ENCODE assay signal across 23 cellular contexts in genomic region chr2:190167702-190168101, GRCh38.
DNase-seq lines count a peak whose midpoint lies in the region; ATAC-seq, FAIRE-seq and TF ChIP-seq lines count a peak whose summit lies in the region.
"Had no signal": no experiment of that assay in that cellular context is flagged by ENCODE, and none has a peak within 500 bp of the region (broad histone marks: within the 10 kb centered on the region; RNA-seq: fewer than 3 reads in every experiment).

No MANE protein-coding gene starts in this region.

- H3K4me2 ChIP-seq in HepG2 (ENCODE audit: low read depth, low read length): no peak overlapping the region
- H3K4me2 ChIP-seq: A549; BLaER1 treated with 17β-estradiol and CSF1 and Interleukin-3, amounts not matched to agents 10 nM and 100 nM had no signal

- 49% methylated on average over 4 of the region's 5 CpGs for WGBS in HepG2 (ENCODE audit: low lambda C conversion rate)
- WGBS in right lobe of liver (ENCODE audit: insufficient coverage, low coverage, low lambda C conversion rate, missing lambda C conversion rate): 92% methylated on average over 2 of the region's 5 CpGs
- 95 to 100% methylated on average over 2 to 5 of the region's 5 CpGs for WGBS in endodermal cell (ENCODE audit: insufficient coverage in 1 of 2, insufficient read length in 1 of 2), 2 experiments

- no peak for FAIRE-seq in HepG2 (lab: Jason Lieb, UNC)
- FAIRE-seq: A549, D721Med, GM12878, GM12892, GM18507, GM19239 had no signal

- H3K4me1 Mint-ChIP-seq in endodermal cell: peaks cover 21% of the 10 kb centered on the region
- H3K4me1 Mint-ChIP-seq: B cell had no signal

- no peak overlapping the region for H2AFZ ChIP-seq in HepG2 (ENCODE audit: low read length)

- intact Hi-C loops in HepG2 (cut with micrococcal nuclease; ENCODE audit: unreplicated experiment) (no loop called here), right lobe of liver (cut with DNase I) (no loop called here)

- in situ Hi-C loops in HepG2 (cut with HindIII; ENCODE audit: extremely low pct_ligation_motif_present, low pct_unique_long_range_greater_than_20kb): no loop called here

- H3K9ac ChIP-seq in HepG2 (ENCODE audit: insufficient read depth, low read depth, low read length) (no peak overlapping the region), endodermal cell (ENCODE audit: extremely low read depth, low read length, poor library complexity, severe bottlenecking) (no peak overlapping the region)
- H3K9ac ChIP-seq: BLaER1 treated with 17β-estradiol and CSF1 and Interleukin-3, amounts not matched to agents 10 nM and 100 nM had no signal

- BruUV-seq in HepG2 (replicated peaks; lab: Mats Ljungman, UMichigan): no TSS peak

- CTCF ChIA-PET in HepG2 (lab: Yijun Ruan, JAX; ENCODE audit: low intra/inter-chr PET ratio, low total read pairs): no interaction called here

- peaks cover 31% of the 10 kb centered on the region for H3K9me3 Mint-ChIP-seq in endodermal cell

- H3K4me3 ChIP-seq in HepG2 (replicated peaks in 1 of 3; ENCODE audit: insufficient read depth in 1 of 3, low read depth in 2 of 3, low read length in 3 of 3) (no peak overlapping the region), right lobe of liver (no peak overlapping the region), endodermal cell (ENCODE audit: low read length) (peak overlapping the region; percentile 47)
- H3K4me3 ChIP-seq: A549; BLaER1 treated with 17β-estradiol and CSF1 and Interleukin-3, amounts not matched to agents 10 nM and 100 nM; GM12878 had no signal

- TF ChIP-seq CTCF in HepG2 (CRISPR knock-in tag; IDR thresholded peaks at IDR 0.05) (peak; percentile 17), right lobe of liver (IDR thresholded peaks at IDR 0.05) (no peak), endodermal cell (conservative IDR thresholded peaks at IDR 0.05) (no peak)

- no peaks in the 10 kb centered on the region for H3K4me1 ChIP-seq in HepG2 (ENCODE audit: insufficient read depth, low read length)
- H3K4me1 ChIP-seq in right lobe of liver: no peaks in the 10 kb centered on the region
- no peaks in the 10 kb centered on the region for H3K4me1 ChIP-seq in endodermal cell (ENCODE audit: control insufficient read depth, insufficient read depth, low read length)
- H3K4me1 ChIP-seq: BLaER1 treated with 17β-estradiol and CSF1 and Interleukin-3, amounts not matched to agents 10 nM and 100 nM had no signal

- TF ChIP-seq EP300 in HepG2 (IDR thresholded peaks at IDR 0.05; ENCODE audit: low read depth in 2 of 2, low read length in 2 of 2) (no peak), HepG2 (CRISPR knock-in tag; IDR thresholded peaks at IDR 0.05; ENCODE audit: borderline replicate concordance) (no peak)

- TF ChIP-seq POLR2A in HepG2 (IDR thresholded peaks at IDR 0.05; ENCODE audit: insufficient read depth in 1 of 2, low read depth in 2 of 2, low read length in 2 of 2) (no peak), right lobe of liver (IDR thresholded peaks at IDR 0.05) (no peak)

- H3K9me3 ChIP-seq in HepG2 (ENCODE audit: low read length) (peaks cover 6% of the 10 kb centered on the region), right lobe of liver (no peaks in the 10 kb centered on the region), endodermal cell (ENCODE audit: control insufficient read depth, low read length) (peaks cover 45% of the 10 kb centered on the region)

- no peak overlapping the region for H3K4me3 Mint-ChIP-seq in endodermal cell
- H3K4me3 Mint-ChIP-seq: B cell; CD4-positive, alpha-beta T cell; CD8-positive, alpha-beta T cell had no signal

- peaks cover 12% of the 10 kb centered on the region for H3K36me3 Mint-ChIP-seq in endodermal cell (ENCODE audit: low read depth)
- H3K36me3 Mint-ChIP-seq: CD8-positive, alpha-beta T cell had no signal

- H3K27ac ChIP-seq in HepG2 (ENCODE audit: extremely low read length, insufficient read depth, low read length) (no peak overlapping the region), right lobe of liver (no peak overlapping the region), endodermal cell (ENCODE audit: low read depth, low read length) (no peak overlapping the region)
- H3K27ac ChIP-seq: 22Rv1; A549; BLaER1 treated with 17β-estradiol and CSF1 and Interleukin-3, amounts not matched to agents 10 nM and 100 nM; C4-2B had no signal

- POLR2A ChIA-PET in HepG2 (lab: Yijun Ruan, JAX): no interaction called here

- H3K36me3 ChIP-seq in HepG2 (replicated peaks in 1 of 2; ENCODE audit: control insufficient read depth in 1 of 2, insufficient read depth in 2 of 2, low read length in 2 of 2): no peaks in the 10 kb centered on the region
- no peaks in the 10 kb centered on the region for H3K36me3 ChIP-seq in right lobe of liver
- H3K36me3 ChIP-seq in endodermal cell (ENCODE audit: control insufficient read depth, insufficient read depth, low read length): no peaks in the 10 kb centered on the region
- H3K36me3 ChIP-seq: BLaER1 treated with 17β-estradiol and CSF1 and Interleukin-3, amounts not matched to agents 10 nM and 100 nM had no signal

- no peaks in the 10 kb centered on the region for H4K20me1 ChIP-seq in HepG2 (ENCODE audit: insufficient read depth, low read length)
- H4K20me1 ChIP-seq: BLaER1 treated with 17β-estradiol and CSF1 and Interleukin-3, amounts not matched to agents 10 nM and 100 nM had no signal

- DNase-seq in HepG2 (ENCODE audit: low spot score) (no peak), right lobe of liver (no peak), endodermal cell (no peak), nucleus accumbens (lab: John Stamatoyannopoulos, UW) (no peak)
- DNase-seq: AML-193; Caco-2; Calu3; CD4-positive, alpha-beta T cell; CD8-positive, alpha-beta T cell; DMS79 treated with DMSO at 0.1 percent for 48 hours; EL; GDM1 had no signal

- ATAC-seq in HepG2 (peak; percentile 29; the same call in 1 of the 3 replicates), right lobe of liver (no peak)
- no peak for ATAC-seq in activated CD4-positive, CD25-positive, alpha-beta regulatory T cell treated with anti-CD3 and anti-CD28 coated beads, Interleukin-2, amount 50 U/mL, for 24 hours
- ATAC-seq: A549; CD8-positive, alpha-beta T cell; GM12878 had no signal

- H3K27me3 ChIP-seq in HepG2 (ENCODE audit: control insufficient read depth in 1 of 2, insufficient read depth in 2 of 2, low read length in 2 of 2) (no peaks in the 10 kb centered on the region), right lobe of liver (no peaks in the 10 kb centered on the region), endodermal cell (ENCODE audit: control insufficient read depth, insufficient read depth, low read length, poor library complexity, severe bottlenecking) (no peaks in the 10 kb centered on the region)
- H3K27me3 ChIP-seq: BLaER1 treated with 17β-estradiol and CSF1 and Interleukin-3, amounts not matched to agents 10 nM and 100 nM had no signal

- TF ChIP-seq RAD21 in HepG2 (CRISPR knock-in tag; IDR thresholded peaks at IDR 0.05): no peak

- H3K79me2 ChIP-seq in HepG2 (ENCODE audit: insufficient read depth, low read length): no peaks in the 10 kb centered on the region

- H3K27me3 Mint-ChIP-seq in endodermal cell (ENCODE audit: insufficient read depth): peaks cover 2% of the 10 kb centered on the region
- H3K27me3 Mint-ChIP-seq: B cell; CD4-positive, alpha-beta T cell had no signal

- H3K27ac Mint-ChIP-seq in endodermal cell: no peak overlapping the region
- H3K27ac Mint-ChIP-seq: B cell; CD4-positive, alpha-beta T cell; CD8-positive, alpha-beta T cell had no signal

TF ChIP-seq in HepG2, 621 proteins besides CTCF, POLR2A, EP300 and RAD21:
- no peak for TF ChIP-seq ATF5 (CRISPR knock-in tag; IDR thresholded peaks at IDR 0.05; ENCODE audit: low read depth)
- TF ChIP-seq BRF2 (CRISPR knock-in tag; IDR thresholded peaks at IDR 0.05): no peak
- no peak for TF ChIP-seq ZNF780A (CRISPR knock-in tag; IDR thresholded peaks at IDR 0.05)
- TF ChIP-seq HOMEZ (CRISPR knock-in tag; IDR thresholded peaks at IDR 0.05; ENCODE audit: low read depth): no peak
TF ChIP-seq in HepG2: peak in this region for 0.
